Comparison of ENCODE assay signal across 16 cellular contexts in the genomic region with DNA sequence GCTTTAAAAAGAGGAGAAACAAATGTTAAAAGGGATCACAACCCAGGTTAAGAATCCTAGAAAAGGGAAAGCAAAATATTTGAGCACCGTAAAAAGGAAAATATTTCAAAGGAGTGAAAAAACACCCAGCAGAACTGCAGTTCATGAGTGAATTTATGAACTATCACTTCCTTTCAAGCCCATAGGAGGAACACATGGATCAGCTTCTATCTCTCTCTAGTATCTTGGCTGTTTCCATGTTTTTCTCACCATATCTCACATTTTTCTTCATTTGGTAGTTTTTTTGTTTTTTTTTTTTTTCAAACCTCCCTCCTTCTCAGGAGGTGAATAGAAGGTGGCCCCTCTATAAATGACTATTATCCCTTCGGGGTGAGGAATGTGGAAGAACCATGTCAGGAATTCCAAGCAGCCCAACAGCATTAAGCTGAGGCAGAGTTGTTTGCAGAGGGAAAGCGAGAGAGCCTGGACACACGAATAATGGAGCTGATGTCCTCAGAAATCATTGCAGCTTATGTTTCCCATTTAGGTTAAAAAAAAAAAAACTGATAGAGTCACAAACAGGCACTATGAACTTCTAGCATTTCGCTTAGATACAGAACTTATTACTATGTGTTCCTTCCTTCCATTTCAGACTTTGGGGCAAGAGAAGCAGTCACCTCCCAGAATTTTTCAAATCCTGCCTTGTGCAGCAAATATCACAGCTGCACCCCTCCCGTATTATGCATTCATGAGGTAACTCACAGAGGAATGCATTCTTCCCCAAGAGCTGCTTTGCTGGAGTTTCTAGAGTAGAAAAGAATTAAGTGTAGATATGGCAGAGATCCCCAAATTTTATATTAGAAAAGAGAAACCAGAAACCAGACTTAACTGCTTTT.
DNase-seq lines count a peak whose midpoint lies in the region; ATAC-seq, FAIRE-seq and TF ChIP-seq lines count a peak whose summit lies in the region.
"Had no signal": no experiment of that assay in that cellular context is flagged by ENCODE, and none has a peak within 500 bp of the region (broad histone marks: within the 10 kb centered on the region; RNA-seq: fewer than 3 reads in every experiment).

No MANE protein-coding gene starts in this region.

- FAIRE-seq in A549 (lab: Jason Lieb, UNC) = peak; percentile 49

- POLR2A ChIA-PET in A549 (lab: Yijun Ruan, JAX) = no interaction called here

- no peak for TF ChIP-seq EP300 in A549 (IDR thresholded peaks at IDR 0.05)
- no peak for TF ChIP-seq EP300 in upper lobe of left lung (IDR thresholded peaks at IDR 0.05)

- peak; percentile 64 to 88; a peak in 5 of 6 replicates for ATAC-seq in A549
- no peak for ATAC-seq in upper lobe of left lung (ENCODE audit: low FRiP score in 2 of 2)
- no peak for ATAC-seq in HG02970 (IDR thresholded peaks at IDR 0.05; ENCODE audit: low FRiP score, unreplicated experiment)
- ATAC-seq: natural killer cell treated with Interleukin-12 subunit alpha and Interleukin-12 subunit beta and Interleukin-15 and Interleukin-18, amount 100 ng/mL, for 72 hours had no signal

- H3K4me2 ChIP-seq in A549 = peak overlapping the region; percentile 84

- H3K27me3 ChIP-seq in upper lobe of left lung (no peaks in the 10 kb centered on the region), ascending aorta (no peaks in the 10 kb centered on the region)

- TF ChIP-seq RAD21 in A549 (conservative IDR thresholded peaks at IDR 0.05 in 1 of 2, IDR thresholded peaks at IDR 0.05 in 1 of 2) = no peak

- H3K9me3 ChIP-seq in A549 (peaks cover 7% of the 10 kb centered on the region; the same call in 1 of the 3 replicates), upper lobe of left lung (no peaks in the 10 kb centered on the region), ascending aorta (no peaks in the 10 kb centered on the region)

- intact Hi-C loops in ascending aorta (cut with DNase I) = no loop called here

- H3K27ac ChIP-seq in A549 (peak overlapping the region; percentile 74 to 82), upper lobe of left lung (no peak overlapping the region), ascending aorta (no peak overlapping the region)
- H3K27ac ChIP-seq: SK-N-MC had no signal

- peaks cover 27% of the 10 kb centered on the region for H3K4me1 ChIP-seq in A549
- H3K4me1 ChIP-seq in upper lobe of left lung = peaks cover 0 to 4% (median 0%) of the 10 kb centered on the region in 4 donors
- peaks cover 1 to 2% of the 10 kb centered on the region in 2 donors for H3K4me1 ChIP-seq in ascending aorta

- WGBS in A549 (ENCODE audit: missing lambda C conversion rate) = 5% methylated on average over 6 of the region's 6 CpGs
- WGBS in upper lobe of left lung, 2 donors = 34 to 41% methylated on average over 6 of the region's 6 CpGs

- DNase-seq in A549 (ENCODE audit: low read depth in 1 of 2, low spot score in 1 of 2) (peak in 1 of 2 experiments; percentile 55), HCEC 1CT (peak; percentile 29), astrocyte of the hippocampus (ENCODE audit: low read depth, low spot score) (peak; percentile 80), islet precursor cell (peak; percentile 79), upper lobe of left lung (no peak), ascending aorta (ENCODE audit: low spot score in 2 of 2) (no peak), mesenteric fat pad (ENCODE audit: low spot score) (no peak)
- DNase-seq: activated CD4-positive, alpha-beta T cell treated with anti-CD3 and anti-CD28 coated beads for 4 hours; effector CD8-positive, alpha-beta T cell; hypothalamus; NCI-H2227 treated with DMSO at 0.1 percent for 48 hours; stimulated activated CD4-positive, alpha-beta T cell treated with anti-CD3 and anti-CD28 coated beads, Interleukin-1b, Interleukin-23, amount 100 ng/mL, for 48 hours; stimulated activated naive CD4-positive, alpha-beta T cell treated with Interleukin-2 at 50 U/mL for 16 hours had no signal

- TF ChIP-seq CTCF in A549 (IDR thresholded peaks at IDR 0.05) (no peak), upper lobe of left lung (IDR thresholded peaks at IDR 0.05) (no peak), ascending aorta (IDR thresholded peaks at IDR 0.05) (no peak)

- H3K36me3 ChIP-seq in upper lobe of left lung (no peaks in the 10 kb centered on the region), ascending aorta (no peaks in the 10 kb centered on the region)

- CTCF ChIA-PET in A549 (lab: Yijun Ruan, JAX) = interaction anchor here (1.4 to 1.7 kb wide), 2 partner anchors 24 to 318 kb away, joined by 3 to 4 read pairs; no protein-coding TSS in a partner anchor

- H3K4me3 ChIP-seq in A549 (no peak overlapping the region), upper lobe of left lung (no peak overlapping the region), ascending aorta (no peak overlapping the region)
- H3K4me3 ChIP-seq: SK-N-MC had no signal

- TF ChIP-seq POLR2A in A549 (IDR thresholded peaks at IDR 0.05; ENCODE audit: low read length) (no peak), upper lobe of left lung (IDR thresholded peaks at IDR 0.05) (no peak)

TF ChIP-seq in A549, 52 proteins besides CTCF, POLR2A, EP300 and RAD21:
- TF ChIP-seq CBX8 (IDR thresholded peaks at IDR 0.05) (no peak), JUNB (IDR thresholded peaks at IDR 0.05) (no peak), ZSCAN20 (CRISPR knock-in tag; IDR thresholded peaks at IDR 0.05) (no peak), BHLHE40 (IDR thresholded peaks at IDR 0.05; ENCODE audit: low read depth, low read length) (no peak), HDAC2 (IDR thresholded peaks at IDR 0.05) (no peak), NPAS2 (CRISPR knock-in tag; IDR thresholded peaks at IDR 0.05; ENCODE audit: borderline replicate concordance) (no peak), ATOH8 (CRISPR knock-in tag; IDR thresholded peaks at IDR 0.05; ENCODE audit: low read depth) (no peak), REST (IDR thresholded peaks at IDR 0.05) (no peak), MAFK (IDR thresholded peaks at IDR 0.05; ENCODE audit: partially characterized antibody) (no peak), TP53 (CRISPR knock-in tag; IDR thresholded peaks at IDR 0.05) (no peak), SMC3 (IDR thresholded peaks at IDR 0.05) (no peak), ZNF302 (CRISPR knock-in tag; IDR thresholded peaks at IDR 0.05) (no peak), CEBPB (IDR thresholded peaks at IDR 0.05) (no peak), CBX2 (IDR thresholded peaks at IDR 0.05; ENCODE audit: borderline replicate concordance, low read depth) (no peak), HOXB5 (CRISPR knock-in tag; IDR thresholded peaks at IDR 0.05) (no peak), JUN (IDR thresholded peaks at IDR 0.05) (no peak)

Comparison
In these comparisons a context has a peak if more than half of its experiments do, and no peak if none do; other contexts are left out.
1. ATAC-seq: peak in A549 (2 of 2); none in upper lobe of left lung (0 of 2) and HG02970 (single experiment).
2. DNase-seq: peak in HCEC 1CT (single experiment), astrocyte of the hippocampus (single experiment) and islet precursor cell (single experiment); none in upper lobe of left lung (0 of 2), ascending aorta (0 of 2) and mesenteric fat pad (single experiment).
3. H3K27ac ChIP-seq: peak in A549 (2 of 2); none in upper lobe of left lung (0 of 4) and ascending aorta (0 of 2).